Comparison of ENCODE assay signal across 9 cellular contexts in genomic region chr19:35155441-35155840, GRCh38. TPM values are rescaled to one million over a fixed set of nuclear protein-coding genes. Genes with fewer than 3 reads are reported as not detected.
DNase-seq lines count a peak whose midpoint lies in the region; ATAC-seq, FAIRE-seq and TF ChIP-seq lines count a peak whose summit lies in the region.
"Had no signal": no experiment of that assay in that cellular context is flagged by ENCODE, and none has a peak within 500 bp of the region (broad histone marks: within the 10 kb centered on the region; RNA-seq: fewer than 3 reads in every experiment).

No MANE protein-coding gene starts in this region.

- intact Hi-C loops in right lobe of liver (cut with DNase I) = no loop called here
- intact Hi-C loops in HepG2 (cut with micrococcal nuclease; ENCODE audit: unreplicated experiment) = no loop called here

- CTCF ChIA-PET in HepG2 (lab: Yijun Ruan, JAX; ENCODE audit: low intra/inter-chr PET ratio, low total read pairs) = no interaction called here

- H4K20me1 ChIP-seq in HepG2 (ENCODE audit: insufficient read depth, low read length) = 0 out of 2 replicates have a peak, but pooled peaks cover 2% of the 10 kb centered on the region

- DNase-seq in right lobe of liver (no peak), HepG2 (ENCODE audit: low spot score) (no peak), iPS DF 6.9 (ENCODE audit: low read depth, low spot score) (no peak), iPS-NIHi7 (ENCODE audit: extremely low spot score) (no peak)
- DNase-seq in activated T-cell treated with anti-CD3 and anti-CD28 coated beads, Interleukin-2, amount 50 U/mL, for 48 hours = peak; percentile 57 to 67

- H3K4me1 ChIP-seq in right lobe of liver (peaks cover 0 to 10% (median 0%) of the 10 kb centered on the region in 4 donors), HepG2 (ENCODE audit: insufficient read depth, low read length) (peaks cover 19% of the 10 kb centered on the region), iPS DF 6.9 (ENCODE audit: control insufficient read depth, insufficient read depth, low read length) (peaks cover 7% of the 10 kb centered on the region; the same call in 1 of the 2 replicates)

- H2AFZ ChIP-seq in HepG2 (ENCODE audit: low read length) = no peak overlapping the region

- TF ChIP-seq POLR2A in right lobe of liver (IDR thresholded peaks at IDR 0.05) (no peak), HepG2 (IDR thresholded peaks at IDR 0.05; ENCODE audit: insufficient read depth in 1 of 2, low read depth in 2 of 2, low read length in 2 of 2) (no peak)

- H3K79me2 ChIP-seq in HepG2 (ENCODE audit: insufficient read depth, low read length) = no peaks in the 10 kb centered on the region

- no peak for TF ChIP-seq RAD21 in HepG2 (CRISPR knock-in tag; IDR thresholded peaks at IDR 0.05)

- peak in 3 of 4 donors; percentile 4 to 9 (median 7) for ATAC-seq in right lobe of liver
- ATAC-seq in HepG2 = no peak
- peak; percentile 59 for ATAC-seq in stimulated activated memory B cell treated with anti-CD40 and anti-IgM and Interleukin-4, amounts not matched to agents 10 μg/mL and 1 μg/mL and 100 μg/mL, for 72 hours
- ATAC-seq in GM18498 (IDR thresholded peaks at IDR 0.05; ENCODE audit: unreplicated experiment) = no peak
- ATAC-seq in HG03520 (IDR thresholded peaks at IDR 0.05; ENCODE audit: unreplicated experiment) = no peak

- peaks cover 56% of the 10 kb centered on the region for H3K4me1 Mint-ChIP-seq in stimulated activated memory B cell treated with anti-CD40 and anti-IgM and Interleukin-4, amounts not matched to agents 10 μg/mL and 1 μg/mL and 100 μg/mL, for 72 hours

- FAIRE-seq in HepG2 (lab: Jason Lieb, UNC) = no peak
- FAIRE-seq: G401.6 had no signal

- TF ChIP-seq EP300 in HepG2 (IDR thresholded peaks at IDR 0.05; ENCODE audit: low read depth in 2 of 2, low read length in 2 of 2) (no peak), HepG2 (CRISPR knock-in tag; IDR thresholded peaks at IDR 0.05; ENCODE audit: borderline replicate concordance) (no peak)

- no peaks in the 10 kb centered on the region for H3K9me3 Mint-ChIP-seq in stimulated activated memory B cell treated with anti-CD40 and anti-IgM and Interleukin-4, amounts not matched to agents 10 μg/mL and 1 μg/mL and 100 μg/mL, for 72 hours

- TF ChIP-seq CTCF in right lobe of liver (IDR thresholded peaks at IDR 0.05) (no peak), HepG2 (CRISPR knock-in tag; IDR thresholded peaks at IDR 0.05) (no peak)

- peaks cover 35% of the 10 kb centered on the region for H3K36me3 Mint-ChIP-seq in stimulated activated memory B cell treated with anti-CD40 and anti-IgM and Interleukin-4, amounts not matched to agents 10 μg/mL and 1 μg/mL and 100 μg/mL, for 72 hours

- H3K4me3 Mint-ChIP-seq in stimulated activated memory B cell treated with anti-CD40 and anti-IgM and Interleukin-4, amounts not matched to agents 10 μg/mL and 1 μg/mL and 100 μg/mL, for 72 hours = peak overlapping the region; percentile 99

- H3K4me2 ChIP-seq in HepG2 (ENCODE audit: low read depth, low read length) = no peak overlapping the region

- no peak overlapping the region for H3K9ac ChIP-seq in HepG2 (ENCODE audit: insufficient read depth, low read depth, low read length)

- no peaks in the 10 kb centered on the region for H3K27me3 Mint-ChIP-seq in stimulated activated memory B cell treated with anti-CD40 and anti-IgM and Interleukin-4, amounts not matched to agents 10 μg/mL and 1 μg/mL and 100 μg/mL, for 72 hours

- H3K36me3 ChIP-seq in right lobe of liver = no peaks in the 10 kb centered on the region
- H3K36me3 ChIP-seq in HepG2 (replicated peaks in 1 of 2; ENCODE audit: control insufficient read depth in 1 of 2, insufficient read depth in 2 of 2, low read length in 2 of 2) = no peaks in the 10 kb centered on the region
- H3K36me3 ChIP-seq in iPS DF 6.9 (ENCODE audit: control insufficient read depth, insufficient read depth, low read length) = peaks cover 7% of the 10 kb centered on the region; the same call in 1 of the 2 replicates

- peak overlapping the region; percentile 96 for H3K27ac Mint-ChIP-seq in stimulated activated memory B cell treated with anti-CD40 and anti-IgM and Interleukin-4, amounts not matched to agents 10 μg/mL and 1 μg/mL and 100 μg/mL, for 72 hours

- H3K27me3 ChIP-seq in right lobe of liver = peaks cover 0 to 6% of the 10 kb centered on the region in 2 donors
- H3K27me3 ChIP-seq in HepG2 (ENCODE audit: control insufficient read depth in 1 of 2, insufficient read depth in 2 of 2, low read length in 2 of 2) = peaks cover 22 to 67% of the 10 kb centered on the region in 2 experiments; a peak in 4 of 5 replicates
- H3K27me3 ChIP-seq in iPS DF 6.9 (ENCODE audit: control insufficient read depth, insufficient read depth, low read length) = no peaks in the 10 kb centered on the region

- in situ Hi-C loops in HepG2 (cut with HindIII; ENCODE audit: extremely low pct_ligation_motif_present, low pct_unique_long_range_greater_than_20kb) = no loop called here

- 13% methylated on average over 3 of the region's 17 CpGs for WGBS in right lobe of liver (ENCODE audit: insufficient coverage, low coverage, low lambda C conversion rate, missing lambda C conversion rate)
- 0% methylated on average over 3 of the region's 17 CpGs for WGBS in HepG2 (ENCODE audit: low lambda C conversion rate)
- no CpG with 5 or more reads among the region's 17 CpGs for WGBS in iPS DF 6.9 (ENCODE audit: insufficient coverage, insufficient read length)

- BruUV-seq in HepG2 (replicated peaks; lab: Mats Ljungman, UMichigan) = no TSS peak

- H3K9me3 ChIP-seq in right lobe of liver (no peaks in the 10 kb centered on the region), HepG2 (ENCODE audit: low read length) (no peaks in the 10 kb centered on the region), iPS DF 6.9 (ENCODE audit: control insufficient read depth, insufficient read depth, low read length) (no peaks in the 10 kb centered on the region)

- H3K4me3 ChIP-seq in right lobe of liver (peak overlapping the region; percentile 42 to 52 (median 48)), HepG2 (replicated peaks in 1 of 3; ENCODE audit: insufficient read depth in 1 of 3, low read depth in 2 of 3, low read length in 3 of 3) (peak overlapping the region in 1 of 3 experiments; percentile 54; a peak in 2 of 6 replicates), iPS DF 6.9 (ENCODE audit: low read length) (peak overlapping the region; percentile 71; the same call in 1 of the 2 replicates)

- H3K27ac ChIP-seq in right lobe of liver (peak overlapping the region in 2 of 3 donors; percentile 51 to 68), HepG2 (ENCODE audit: extremely low read length, insufficient read depth, low read length) (no peak overlapping the region), iPS DF 6.9 (ENCODE audit: low read length) (no peak overlapping the region)

- POLR2A ChIA-PET in HepG2 (lab: Yijun Ruan, JAX) = no interaction called here

RNA-seq across cellular contexts. Expression of gene FXYD5, which starts 0.9 kb away (rescaled TPM):
- 10 to 100 TPM in 4 of 6 experiments, 1 to 10 TPM in 2; 5.6 to 23.6 (median 14.2) TPM for total RNA-seq in right lobe of liver
- total RNA-seq in HepG2 (2016; rRNA removed; fragmentation: Illumina TruSeq; extraction: Trizol) = not detected in 2 replicates
- not detected in 2 replicates for total RNA-seq in HepG2 (2016; cell fraction: cytosol; rRNA removed; fragmentation: Illumina TruSeq; extraction: Trizol; ENCODE audit: low read depth)
- not detected in 2 replicates for total RNA-seq in HepG2 (2016; cell fraction: insoluble cytoplasmic fraction; rRNA removed; fragmentation: Illumina TruSeq; extraction: Trizol)
- total RNA-seq in HepG2 (2016; cell fraction: membrane; rRNA removed; fragmentation: Illumina TruSeq; extraction: Trizol) = not detected in 2 replicates
- total RNA-seq in HepG2 (2016; cell fraction: nucleus; rRNA removed; fragmentation: Illumina TruSeq; extraction: Trizol) = not detected in 2 replicates
- 0.65 and 0.91 TPM in 2 replicates for polyA plus RNA-seq in HepG2 (2011; rRNA removed)
- polyA plus RNA-seq in HepG2 (2011; cell fraction: cytosol; rRNA removed) = 1.2 TPM in 2 replicates
- 0.64 and 1.2 TPM in 2 replicates for polyA plus RNA-seq in HepG2 (2011; cell fraction: nucleus; rRNA removed)
- 1.1 and 2.2 TPM in 2 replicates for polyA plus RNA-seq in HepG2 (2012)
- 0.53 and 0.72 TPM in 2 replicates for polyA plus RNA-seq in HepG2 (2016; cell fraction: cytosol; fragmentation: Illumina TruSeq; extraction: Trizol; ENCODE audit: low read depth)
- 0.29 TPM in 1 of 2 replicates, not detected in the other for polyA plus RNA-seq in HepG2 (2016; cell fraction: insoluble cytoplasmic fraction; fragmentation: Illumina TruSeq; extraction: Trizol; ENCODE audit: low read depth)
- polyA plus RNA-seq in HepG2 (2016; cell fraction: membrane; fragmentation: Illumina TruSeq; extraction: Trizol; ENCODE audit: low read depth) = 0.47 TPM in 1 of 2 replicates, not detected in the other
- polyA plus RNA-seq in HepG2 (2016; cell fraction: nucleus; fragmentation: Illumina TruSeq; extraction: Trizol; ENCODE audit: insufficient read depth, low read depth) = 0.89 TPM in 1 of 2 replicates, not detected in the other
- 0.60 and 172 TPM in 2 replicates for polyA minus RNA-seq in HepG2 (2011; rRNA and poly(A)+ RNA removed; ENCODE audit: low replicate concordance)
- polyA minus RNA-seq in HepG2 (2011; cell fraction: cytosol; rRNA and poly(A)+ RNA removed) = not detected in 2 replicates
- polyA minus RNA-seq in HepG2 (2011; cell fraction: nucleus; rRNA and poly(A)+ RNA removed) = not detected in 2 replicates

RNA-seq across cellular contexts. Expression of gene FXYD7, which starts 12.4 kb away (rescaled TPM):
- total RNA-seq in right lobe of liver (under 1 TPM in 1 of 6 experiments, not detected in 5; 0.49 TPM), HepG2 (2016; rRNA removed; fragmentation: Illumina TruSeq; extraction: Trizol) (not detected in 2 replicates)
- total RNA-seq in HepG2 (2016; cell fraction: cytosol; rRNA removed; fragmentation: Illumina TruSeq; extraction: Trizol; ENCODE audit: low read depth) = not detected in 2 replicates
- total RNA-seq in HepG2 (2016; cell fraction: insoluble cytoplasmic fraction; rRNA removed; fragmentation: Illumina TruSeq; extraction: Trizol) = not detected in 2 replicates
- not detected in 2 replicates for total RNA-seq in HepG2 (2016; cell fraction: membrane; rRNA removed; fragmentation: Illumina TruSeq; extraction: Trizol)
- total RNA-seq in HepG2 (2016; cell fraction: nucleus; rRNA removed; fragmentation: Illumina TruSeq; extraction: Trizol) = not detected in 2 replicates
- 0.17 and 0.55 TPM in 2 replicates for polyA plus RNA-seq in HepG2 (2011; rRNA removed)
- polyA plus RNA-seq in HepG2 (2011; cell fraction: cytosol; rRNA removed) = not detected in 2 replicates
- polyA plus RNA-seq in HepG2 (2011; cell fraction: nucleus; rRNA removed) = 2.3 and 3.0 TPM in 2 replicates
- polyA plus RNA-seq in HepG2 (2012) = 0.40 and 0.55 TPM in 2 replicates
- not detected in 2 replicates for polyA plus RNA-seq in HepG2 (2016; cell fraction: cytosol; fragmentation: Illumina TruSeq; extraction: Trizol; ENCODE audit: low read depth)
- polyA plus RNA-seq in HepG2 (2016; cell fraction: insoluble cytoplasmic fraction; fragmentation: Illumina TruSeq; extraction: Trizol; ENCODE audit: low read depth) = not detected in 2 replicates
- polyA plus RNA-seq in HepG2 (2016; cell fraction: membrane; fragmentation: Illumina TruSeq; extraction: Trizol; ENCODE audit: low read depth) = not detected in 2 replicates
- not detected in 2 replicates for polyA plus RNA-seq in HepG2 (2016; cell fraction: nucleus; fragmentation: Illumina TruSeq; extraction: Trizol; ENCODE audit: insufficient read depth, low read depth)
- polyA minus RNA-seq in HepG2 (2011; rRNA and poly(A)+ RNA removed; ENCODE audit: low replicate concordance) = 1.1 TPM in 1 of 2 replicates, not detected in the other
- polyA minus RNA-seq in HepG2 (2011; cell fraction: cytosol; rRNA and poly(A)+ RNA removed) = not detected in 2 replicates
- not detected in 2 replicates for polyA minus RNA-seq in HepG2 (2011; cell fraction: nucleus; rRNA and poly(A)+ RNA removed)

RNA-seq across cellular contexts. Expression of gene FXYD1, which starts 16.8 kb away (rescaled TPM):
- total RNA-seq in right lobe of liver = 100 to 1,000 TPM in 4 of 6 experiments, 10 to 100 TPM in 2; 38.9 to 263 (median 140) TPM
- total RNA-seq in HepG2 (2016; rRNA removed; fragmentation: Illumina TruSeq; extraction: Trizol) = not detected in 2 replicates
- 0.81 TPM in 1 of 2 replicates, not detected in the other for total RNA-seq in HepG2 (2016; cell fraction: cytosol; rRNA removed; fragmentation: Illumina TruSeq; extraction: Trizol; ENCODE audit: low read depth)
- total RNA-seq in HepG2 (2016; cell fraction: insoluble cytoplasmic fraction; rRNA removed; fragmentation: Illumina TruSeq; extraction: Trizol) = not detected in 2 replicates
- total RNA-seq in HepG2 (2016; cell fraction: membrane; rRNA removed; fragmentation: Illumina TruSeq; extraction: Trizol) = 0.83 and 1.4 TPM in 2 replicates
- total RNA-seq in HepG2 (2016; cell fraction: nucleus; rRNA removed; fragmentation: Illumina TruSeq; extraction: Trizol) = not detected in 2 replicates
- 27.0 and 31.2 TPM in 2 replicates for polyA plus RNA-seq in HepG2 (2011; rRNA removed)
- polyA plus RNA-seq in HepG2 (2011; cell fraction: cytosol; rRNA removed) = 20.2 and 28.4 TPM in 2 replicates
- polyA plus RNA-seq in HepG2 (2011; cell fraction: nucleus; rRNA removed) = 60.9 and 88.5 TPM in 2 replicates
- 49.0 and 114 TPM in 2 replicates for polyA plus RNA-seq in HepG2 (2012)
- polyA plus RNA-seq in HepG2 (2016; cell fraction: cytosol; fragmentation: Illumina TruSeq; extraction: Trizol; ENCODE audit: low read depth) = 1.3 and 2.3 TPM in 2 replicates
- polyA plus RNA-seq in HepG2 (2016; cell fraction: insoluble cytoplasmic fraction; fragmentation: Illumina TruSeq; extraction: Trizol; ENCODE audit: low read depth) = 1.1 and 1.5 TPM in 2 replicates
- 0.93 and 1.2 TPM in 2 replicates for polyA plus RNA-seq in HepG2 (2016; cell fraction: membrane; fragmentation: Illumina TruSeq; extraction: Trizol; ENCODE audit: low read depth)
- 1.4 and 1.7 TPM in 2 replicates for polyA plus RNA-seq in HepG2 (2016; cell fraction: nucleus; fragmentation: Illumina TruSeq; extraction: Trizol; ENCODE audit: insufficient read depth, low read depth)
- polyA minus RNA-seq in HepG2 (2011; rRNA and poly(A)+ RNA removed; ENCODE audit: low replicate concordance) = 11.9 TPM in 1 of 2 replicates, not detected in the other
- polyA minus RNA-seq in HepG2 (2011; cell fraction: cytosol; rRNA and poly(A)+ RNA removed) = 7.0 and 12.8 TPM in 2 replicates
- polyA minus RNA-seq in HepG2 (2011; cell fraction: nucleus; rRNA and poly(A)+ RNA removed) = 2.5 and 4.8 TPM in 2 replicates

RNA-seq across cellular contexts. Expression of gene LGI4, which starts 20.6 kb away (rescaled TPM):
- total RNA-seq in right lobe of liver (1 to 10 TPM in 5 of 6 experiments, under 1 TPM in 1; 0.99 to 2.0 (median 1.5) TPM), HepG2 (2016; rRNA removed; fragmentation: Illumina TruSeq; extraction: Trizol) (not detected in 2 replicates)
- total RNA-seq in HepG2 (2016; cell fraction: cytosol; rRNA removed; fragmentation: Illumina TruSeq; extraction: Trizol; ENCODE audit: low read depth) = not detected in 2 replicates
- not detected in 2 replicates for total RNA-seq in HepG2 (2016; cell fraction: insoluble cytoplasmic fraction; rRNA removed; fragmentation: Illumina TruSeq; extraction: Trizol)
- total RNA-seq in HepG2 (2016; cell fraction: membrane; rRNA removed; fragmentation: Illumina TruSeq; extraction: Trizol) = not detected in 2 replicates
- not detected in 2 replicates for total RNA-seq in HepG2 (2016; cell fraction: nucleus; rRNA removed; fragmentation: Illumina TruSeq; extraction: Trizol)
- polyA plus RNA-seq in HepG2 (2011; rRNA removed) = 2.8 and 4.2 TPM in 2 replicates
- 1.2 and 2.3 TPM in 2 replicates for polyA plus RNA-seq in HepG2 (2011; cell fraction: cytosol; rRNA removed)
- 19.3 and 20.3 TPM in 2 replicates for polyA plus RNA-seq in HepG2 (2011; cell fraction: nucleus; rRNA removed)
- polyA plus RNA-seq in HepG2 (2012) = 2.5 and 5.6 TPM in 2 replicates
- not detected in 2 replicates for polyA plus RNA-seq in HepG2 (2016; cell fraction: cytosol; fragmentation: Illumina TruSeq; extraction: Trizol; ENCODE audit: low read depth)
- not detected in 2 replicates for polyA plus RNA-seq in HepG2 (2016; cell fraction: insoluble cytoplasmic fraction; fragmentation: Illumina TruSeq; extraction: Trizol; ENCODE audit: low read depth)
- not detected in 2 replicates for polyA plus RNA-seq in HepG2 (2016; cell fraction: membrane; fragmentation: Illumina TruSeq; extraction: Trizol; ENCODE audit: low read depth)
- polyA plus RNA-seq in HepG2 (2016; cell fraction: nucleus; fragmentation: Illumina TruSeq; extraction: Trizol; ENCODE audit: insufficient read depth, low read depth) = not detected in 2 replicates
- 0.16 and 2.2 TPM in 2 replicates for polyA minus RNA-seq in HepG2 (2011; rRNA and poly(A)+ RNA removed; ENCODE audit: low replicate concordance)
- polyA minus RNA-seq in HepG2 (2011; cell fraction: cytosol; rRNA and poly(A)+ RNA removed) = 0.59 and 0.88 TPM in 2 replicates
- 0.39 and 1.5 TPM in 2 replicates for polyA minus RNA-seq in HepG2 (2011; cell fraction: nucleus; rRNA and poly(A)+ RNA removed)

RNA-seq across cellular contexts. Expression of gene FXYD3, which starts 39.8 kb away (rescaled TPM):
- total RNA-seq in right lobe of liver (1 to 10 TPM in 1 of 6 experiments, not detected in 5; 1.0 TPM), HepG2 (2016; rRNA removed; fragmentation: Illumina TruSeq; extraction: Trizol) (not detected in 2 replicates)
- not detected in 2 replicates for total RNA-seq in HepG2 (2016; cell fraction: cytosol; rRNA removed; fragmentation: Illumina TruSeq; extraction: Trizol; ENCODE audit: low read depth)
- not detected in 2 replicates for total RNA-seq in HepG2 (2016; cell fraction: insoluble cytoplasmic fraction; rRNA removed; fragmentation: Illumina TruSeq; extraction: Trizol)
- not detected in 2 replicates for total RNA-seq in HepG2 (2016; cell fraction: membrane; rRNA removed; fragmentation: Illumina TruSeq; extraction: Trizol)
- not detected in 2 replicates for total RNA-seq in HepG2 (2016; cell fraction: nucleus; rRNA removed; fragmentation: Illumina TruSeq; extraction: Trizol)
- polyA plus RNA-seq in HepG2 (2011; rRNA removed) = 4.9 and 5.5 TPM in 2 replicates
- 2.7 and 4.0 TPM in 2 replicates for polyA plus RNA-seq in HepG2 (2011; cell fraction: cytosol; rRNA removed)
- polyA plus RNA-seq in HepG2 (2011; cell fraction: nucleus; rRNA removed) = 3.8 and 4.8 TPM in 2 replicates
- 3.1 and 5.9 TPM in 2 replicates for polyA plus RNA-seq in HepG2 (2012)
- polyA plus RNA-seq in HepG2 (2016; cell fraction: cytosol; fragmentation: Illumina TruSeq; extraction: Trizol; ENCODE audit: low read depth) = not detected in 2 replicates
- not detected in 2 replicates for polyA plus RNA-seq in HepG2 (2016; cell fraction: insoluble cytoplasmic fraction; fragmentation: Illumina TruSeq; extraction: Trizol; ENCODE audit: low read depth)
- polyA plus RNA-seq in HepG2 (2016; cell fraction: membrane; fragmentation: Illumina TruSeq; extraction: Trizol; ENCODE audit: low read depth) = not detected in 2 replicates
- not detected in 2 replicates for polyA plus RNA-seq in HepG2 (2016; cell fraction: nucleus; fragmentation: Illumina TruSeq; extraction: Trizol; ENCODE audit: insufficient read depth, low read depth)
- polyA minus RNA-seq in HepG2 (2011; rRNA and poly(A)+ RNA removed; ENCODE audit: low replicate concordance) = 1.1 and 15.3 TPM in 2 replicates
- polyA minus RNA-seq in HepG2 (2011; cell fraction: cytosol; rRNA and poly(A)+ RNA removed) = 0.99 TPM in 1 of 2 replicates, not detected in the other
- polyA minus RNA-seq in HepG2 (2011; cell fraction: nucleus; rRNA and poly(A)+ RNA removed) = 2.6 TPM in 1 of 2 replicates, not detected in the other

Comparison
In these comparisons a context has a peak if more than half of its experiments do, and no peak if none do; other contexts are left out.
1. ATAC-seq: peak in right lobe of liver (3 of 4) and stimulated activated memory B cell treated with anti-CD40 and anti-IgM and Interleukin-4, amounts not matched to agents 10 μg/mL and 1 μg/mL and 100 μg/mL, for 72 hours (single experiment); none in HepG2 (single experiment), GM18498 (single experiment) and HG03520 (single experiment).
2. H3K27ac ChIP-seq: peak in right lobe of liver (2 of 3); none in HepG2 (single experiment) and iPS DF 6.9 (single experiment).
3. RNA of gene FXYD5, which starts 0.9 kb away (total RNA-seq): 5.6 to 23.6 TPM in right lobe of liver; not detected in HepG2; every median in the first group is over 4 times any median in the second.
4. RNA of gene FXYD1, which starts 16.8 kb away (total RNA-seq): 38.9 to 263 TPM in right lobe of liver; 0.81 to 1.4 TPM in HepG2; every median in the first group is over 10 times any median in the second.
5. DNase-seq: peak in activated T-cell treated with anti-CD3 and anti-CD28 coated beads, Interleukin-2, amount 50 U/mL, for 48 hours (2 of 2); none in right lobe of liver (0 of 3), HepG2 (single experiment), iPS DF 6.9 (single experiment) and iPS-NIHi7 (single experiment).